8 cellular contexts compared by ENCODE assay signal in genomic region chr12:54596526-54596946, GRCh38. TPM values are rescaled to one million over a fixed set of nuclear protein-coding genes. Genes with fewer than 3 reads are reported as not detected.
DNase-seq lines count a peak whose midpoint lies in the region; ATAC-seq and TF ChIP-seq lines count a peak whose summit lies in the region.

No MANE protein-coding gene starts in this region.

- DNase-seq in SKM-1 treated with dmso at 0.1 percent for 144 hours (lab: John Stamatoyannopoulos, UW; ENCODE audit: unreplicated experiment) = peak; percentile 21
- DNase-seq in SKM-1 (lab: John Stamatoyannopoulos, UW; ENCODE audit: unreplicated experiment) = no peak
- peak; percentile 47 for DNase-seq in NCI-H2196 treated with DMSO at 0.1 percent for 48 hours (lab: John Stamatoyannopoulos, UW; ENCODE audit: unreplicated experiment)
- DNase-seq in activated CD8-positive, alpha-beta T cell treated with anti-CD3 and anti-CD28 coated beads for 36 hours = peak; percentile 71
- DNase-seq in endothelial cell (ENCODE audit: low spot score) = peak; percentile 77
- DNase-seq in mesendoderm = peak; percentile 80
- peak; percentile 14 to 25 for DNase-seq in stimulated activated CD8-positive, alpha-beta memory T cell treated with anti-CD3 and anti-CD28 coated beads, Interleukin-4, amount 100 ng/mL, for 4 hours (ENCODE audit: low read depth in 2 of 2, low spot score in 1 of 2)

- no peaks in the 10 kb centered on the region for H3K27me3 ChIP-seq in mesendoderm (ENCODE audit: insufficient read depth, low read length, poor library complexity)

- no peak overlapping the region for H3K4ac ChIP-seq in mesendoderm (ENCODE audit: low read depth, low read length)

- no CpG with 5 or more reads among the region's 3 CpGs for WGBS in mesendoderm (ENCODE audit: extremely low coverage, insufficient coverage, low lambda C conversion rate)

- no peaks in the 10 kb centered on the region for H3K4me1 Mint-ChIP-seq in activated CD8-positive, alpha-beta T cell treated with anti-CD3 and anti-CD28 coated beads for 36 hours (ENCODE audit: low read depth)
- no peaks in the 10 kb centered on the region for H3K4me1 Mint-ChIP-seq in endothelial cell (ENCODE audit: unreplicated experiment)

- H4K5ac ChIP-seq in mesendoderm (ENCODE audit: low read length) = no peak overlapping the region

- no peak overlapping the region for H4K8ac ChIP-seq in mesendoderm (ENCODE audit: low read depth, low read length)

- H3K36me3 ChIP-seq in mesendoderm (ENCODE audit: control insufficient read depth, insufficient read depth, low read length) = no peaks in the 10 kb centered on the region

- no peaks in the 10 kb centered on the region for H3K79me1 ChIP-seq in mesendoderm (ENCODE audit: low read length)

- H2BK15ac ChIP-seq in mesendoderm (replicated peaks; ENCODE audit: low read depth) = no peak overlapping the region

- no peak overlapping the region for H3K9ac ChIP-seq in mesendoderm (ENCODE audit: low read length)

- ATAC-seq in activated CD8-positive, alpha-beta T cell treated with anti-CD3 and anti-CD28 coated beads for 36 hours = peak; percentile 60
- no peak for ATAC-seq in HG03196 (IDR thresholded peaks at IDR 0.05; ENCODE audit: unreplicated experiment)

- H3K23ac ChIP-seq in mesendoderm (ENCODE audit: low read length) = no peak overlapping the region

- H3K27ac ChIP-seq in mesendoderm (ENCODE audit: low read depth, low read length) = no peak overlapping the region

- no peaks in the 10 kb centered on the region for H3K36me3 Mint-ChIP-seq in activated CD8-positive, alpha-beta T cell treated with anti-CD3 and anti-CD28 coated beads for 36 hours (ENCODE audit: low read depth)
- H3K36me3 Mint-ChIP-seq in endothelial cell (ENCODE audit: low read depth, unreplicated experiment) = no peaks in the 10 kb centered on the region

- H3K56ac ChIP-seq in mesendoderm (ENCODE audit: low read length) = no peak overlapping the region

- CTCF ChIA-PET in activated CD8-positive, alpha-beta T cell treated with anti-CD3 and anti-CD28 coated beads for 36 hours (lab: Charles Lee) = interaction anchor here (0.9 to 8.1 kb wide), 22 partner anchors 8 to 105 kb away, joined by 3 to 120 read pairs (median 5); partner anchors contain the start of gene PDE1B

- no peaks in the 10 kb centered on the region for H3K9me3 Mint-ChIP-seq in activated CD8-positive, alpha-beta T cell treated with anti-CD3 and anti-CD28 coated beads for 36 hours
- H3K9me3 Mint-ChIP-seq in endothelial cell (ENCODE audit: unreplicated experiment) = no peaks in the 10 kb centered on the region

- no peak overlapping the region for H3K27ac Mint-ChIP-seq in activated CD8-positive, alpha-beta T cell treated with anti-CD3 and anti-CD28 coated beads for 36 hours
- H3K27ac Mint-ChIP-seq in endothelial cell (ENCODE audit: unreplicated experiment) = peak overlapping the region; percentile 15

- H3K4me3 ChIP-seq in mesendoderm (ENCODE audit: low read length) = no peak overlapping the region

- H2BK5ac ChIP-seq in mesendoderm (ENCODE audit: low read length) = no peak overlapping the region

- POLR2A ChIA-PET in activated CD8-positive, alpha-beta T cell treated with anti-CD3 and anti-CD28 coated beads for 36 hours (lab: Charles Lee) = no interaction called here

- no peak overlapping the region for H3K18ac ChIP-seq in mesendoderm (ENCODE audit: low read length)

- H3K4me3 Mint-ChIP-seq in activated CD8-positive, alpha-beta T cell treated with anti-CD3 and anti-CD28 coated beads for 36 hours = no peak overlapping the region
- H3K4me3 Mint-ChIP-seq in endothelial cell (ENCODE audit: unreplicated experiment) = no peak overlapping the region

- intact Hi-C loops in activated CD8-positive, alpha-beta T cell treated with anti-CD3 and anti-CD28 coated beads for 36 hours (cut with micrococcal nuclease) = no loop called here

- no peak overlapping the region for H2AK5ac ChIP-seq in mesendoderm (ENCODE audit: low read length)

- no peaks in the 10 kb centered on the region for H3K79me2 ChIP-seq in mesendoderm (ENCODE audit: control insufficient read depth, insufficient read depth, low read length)

- no peaks in the 10 kb centered on the region for H3K4me1 ChIP-seq in mesendoderm (ENCODE audit: control insufficient read depth, low read depth, low read length)

- no peak overlapping the region for H3K4me2 ChIP-seq in mesendoderm (ENCODE audit: low read length)

- peak; percentile 81 for TF ChIP-seq CTCF in activated CD8-positive, alpha-beta T cell treated with anti-CD3 and anti-CD28 coated beads for 36 hours (IDR thresholded peaks at IDR 0.05)
- TF ChIP-seq CTCF in endothelial cell (IDR thresholded peaks at IDR 0.05; ENCODE audit: unreplicated experiment) = peak; percentile 73

- H2BK120ac ChIP-seq in mesendoderm (ENCODE audit: low read depth, low read length) = no peak overlapping the region

- H3K27me3 Mint-ChIP-seq in activated CD8-positive, alpha-beta T cell treated with anti-CD3 and anti-CD28 coated beads for 36 hours = peaks cover 6% of the 10 kb centered on the region
- peaks cover 1% of the 10 kb centered on the region for H3K27me3 Mint-ChIP-seq in endothelial cell (ENCODE audit: unreplicated experiment)

RNA-seq across cellular contexts. Expression of gene PPP1R1A, which starts 8.1 kb away (rescaled TPM):
- not detected for total RNA-seq in activated CD8-positive, alpha-beta T cell treated with anti-CD3 and anti-CD28 coated beads for 36 hours
- 1.3 TPM for total RNA-seq in endothelial cell (ENCODE audit: unreplicated experiment)
- 22.2 TPM for polyA plus RNA-seq in mesendoderm (2013, experiment 1 of 2)
- polyA plus RNA-seq in mesendoderm (2013, experiment 2 of 2) = 22.7 TPM

RNA-seq across cellular contexts. Expression of gene LACRT, which starts 38.2 kb away (rescaled TPM):
- not detected for total RNA-seq in activated CD8-positive, alpha-beta T cell treated with anti-CD3 and anti-CD28 coated beads for 36 hours
- not detected for total RNA-seq in endothelial cell (ENCODE audit: unreplicated experiment)
- polyA plus RNA-seq in mesendoderm (2013, experiment 1 of 2) = not detected
- polyA plus RNA-seq in mesendoderm (2013, experiment 2 of 2) = not detected

RNA-seq across cellular contexts. Expression of gene PDE1B, which starts 47.1 kb away (rescaled TPM):
- 1 to 10 TPM; 5.2 to 5.6 TPM for total RNA-seq in activated CD8-positive, alpha-beta T cell treated with anti-CD3 and anti-CD28 coated beads for 36 hours
- total RNA-seq in endothelial cell (ENCODE audit: unreplicated experiment) = 4.1 TPM
- 3.9 TPM for polyA plus RNA-seq in mesendoderm (2013, experiment 1 of 2)
- 4.4 TPM for polyA plus RNA-seq in mesendoderm (2013, experiment 2 of 2)

RNA-seq across cellular contexts. Expression of gene DCD, which starts 51.6 kb away (rescaled TPM):
- not detected for total RNA-seq in activated CD8-positive, alpha-beta T cell treated with anti-CD3 and anti-CD28 coated beads for 36 hours
- not detected for total RNA-seq in endothelial cell (ENCODE audit: unreplicated experiment)
- not detected for polyA plus RNA-seq in mesendoderm (2013, experiment 1 of 2)
- polyA plus RNA-seq in mesendoderm (2013, experiment 2 of 2) = not detected
